Comparison of ENCODE assay signal across 22 cellular contexts in the genomic region with DNA sequence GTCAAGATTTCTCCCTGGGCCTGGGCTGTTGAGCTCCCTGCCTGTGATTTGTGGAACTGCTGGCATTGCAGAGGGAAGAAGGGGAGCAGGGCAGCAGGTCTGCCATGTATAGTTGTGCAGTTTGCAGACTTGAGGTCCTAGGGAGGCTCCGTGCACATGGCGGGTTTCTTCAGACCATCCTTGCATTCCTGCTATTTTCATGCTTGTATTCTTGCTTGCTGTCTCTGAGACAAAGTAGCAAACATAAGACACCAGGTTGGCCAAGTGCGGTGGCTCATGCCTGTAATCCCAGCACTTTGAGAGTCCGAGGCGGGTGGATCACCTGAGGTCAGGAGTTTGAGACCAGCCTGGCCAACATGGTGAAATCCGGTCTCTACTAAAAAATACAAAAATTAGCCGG.
"Had no signal": no experiment of that assay in that cellular context is flagged by ENCODE, and none has a peak within 500 bp of the region (broad histone marks: within the 10 kb centered on the region; RNA-seq: fewer than 3 reads in every experiment).

No MANE protein-coding gene starts in this region.

- DNase-seq: naive thymus-derived CD8-positive, alpha-beta T cell; nephron progenitor cell; nucleus accumbens; pancreas; psoas muscle; right cardiac atrium; right lobe of liver; sigmoid colon; small intestine; stimulated activated CD4-positive, alpha-beta T cell treated with anti-CD3 and anti-CD28 coated beads, Interleukin-15, amount 100 ng/mL, for 24 hours; stimulated activated CD4-positive, alpha-beta T cell treated with anti-CD3 and anti-CD28 coated beads, Interleukin-2, amount 100 ng/mL, for 24 hours; stimulated activated CD4-positive, alpha-beta T cell treated with anti-CD3 and anti-CD28 coated beads, Interleukin-2, amount 100 ng/mL, for 48 hours; stimulated activated CD4-positive, alpha-beta T cell treated with anti-CD3 and anti-CD28 coated beads, Interleukin-4, amount 100 ng/mL, for 24 hours; stimulated activated naive B cell treated with anti-CD40 and anti-IgM and Interleukin-4, amounts not matched to agents 10 μg/mL and 1 μg/mL and 100 μg/mL, for 72 hours; stimulated activated naive CD4-positive, alpha-beta T cell treated with Interleukin-2 at 50 U/mL for 16 hours; stomach; thyroid gland; trophoblast cell; upper lobe of left lung; uterus had no signal

- ATAC-seq: naive thymus-derived CD8-positive, alpha-beta T cell; natural killer cell treated with Interleukin-12 subunit alpha and Interleukin-12 subunit beta and Interleukin-15 and Interleukin-18, amount 100 ng/mL, for 72 hours; pancreas; psoas muscle; right cardiac atrium; right lobe of liver; stimulated activated effector memory CD8-positive, alpha-beta T cell treated with anti-CD3 and anti-CD28 coated beads, Interleukin-12 subunit alpha, Interleukin-12 subunit beta, amount 100 ng/mL, for 72 hours; stimulated activated naive B cell treated with anti-CD40 and anti-IgM and Interleukin-4, amounts not matched to agents 10 μg/mL and 1 μg/mL and 100 μg/mL, for 72 hours had no signal
